Comparison of ENCODE assay signal across 2 cellular contexts in genomic region chr6:167509853-167510220, GRCh38.
TF ChIP-seq lines count a peak whose summit lies in the region.

No MANE protein-coding gene starts in this region.

TF ChIP-seq in GM23338, 12 proteins besides CTCF, POLR2A, EP300 and RAD21:
- no peak for TF ChIP-seq STAT1 (IDR thresholded peaks at IDR 0.05; ENCODE audit: unreplicated experiment)
- no peak for TF ChIP-seq ZNF331 (CRISPR knock-in tag; IDR thresholded peaks at IDR 0.05; ENCODE audit: low read depth)
- no peak for TF ChIP-seq ETS1 (IDR thresholded peaks at IDR 0.05)
- TF ChIP-seq EZH2 (IDR thresholded peaks at IDR 0.05; ENCODE audit: low read depth, unreplicated experiment), result no peak
- TF ChIP-seq JUNB (IDR thresholded peaks at IDR 0.05; ENCODE audit: unreplicated experiment), result no peak
- no peak for TF ChIP-seq ZNF114 (CRISPR knock-in tag; IDR thresholded peaks at IDR 0.05)
- TF ChIP-seq POLR2AphosphoS5 (IDR thresholded peaks at IDR 0.05; ENCODE audit: low read depth), result no peak
- no peak for TF ChIP-seq CREB1 (CRISPR knock-in tag; IDR thresholded peaks at IDR 0.05; ENCODE audit: low read depth)
- TF ChIP-seq NANOG (IDR thresholded peaks at IDR 0.05; ENCODE audit: borderline replicate concordance), result no peak
- no peak for TF ChIP-seq EZH2phosphoT487 (IDR thresholded peaks at IDR 0.05; ENCODE audit: unreplicated experiment)
- TF ChIP-seq ZNF462 (CRISPR knock-in tag; IDR thresholded peaks at IDR 0.05), result no peak
- no peak for TF ChIP-seq REST (IDR thresholded peaks at IDR 0.05; ENCODE audit: unreplicated experiment)

TF ChIP-seq in H1, 55 proteins besides CTCF, POLR2A, EP300 and RAD21:
- TF ChIP-seq E2F6 (IDR thresholded peaks at IDR 0.05), result no peak
- TF ChIP-seq KDM5A (IDR thresholded peaks at IDR 0.05; ENCODE audit: low read length), result no peak
- no peak for TF ChIP-seq SP4 (IDR thresholded peaks at IDR 0.05; ENCODE audit: low read length)
- no peak for TF ChIP-seq SP2 (IDR thresholded peaks at IDR 0.05; ENCODE audit: low read length)
- no peak for TF ChIP-seq JUN (IDR thresholded peaks at IDR 0.05; ENCODE audit: low read depth, low read length)
- no peak for TF ChIP-seq ATF2 (IDR thresholded peaks at IDR 0.05; ENCODE audit: low read length)
